In the genomic region with DNA sequence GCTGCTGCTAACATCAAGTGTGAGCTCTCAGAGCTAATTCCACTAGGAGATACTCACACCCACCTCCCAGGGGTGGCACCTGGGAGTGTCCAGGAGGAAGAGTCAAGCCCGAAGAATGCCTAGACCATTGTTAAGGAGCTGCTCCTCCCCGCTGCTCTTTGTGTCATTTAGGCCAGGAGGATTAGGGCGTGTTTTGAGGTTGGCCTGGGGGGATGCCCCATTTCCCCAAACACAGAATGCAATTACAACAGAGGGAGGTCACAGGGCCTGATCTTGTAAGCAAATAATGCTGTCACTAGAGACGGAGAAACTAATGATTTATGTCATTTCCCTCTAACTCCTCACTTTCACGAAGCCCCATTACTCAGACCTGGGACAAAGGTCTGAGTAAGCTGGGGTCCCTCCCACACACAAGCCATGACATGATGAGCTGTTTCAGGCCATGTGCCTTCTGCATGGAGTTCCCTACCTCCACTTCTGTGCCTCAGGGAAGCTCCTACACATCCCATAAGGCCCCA, we compare ENCODE assay signal across 8 cellular contexts.
DNase-seq lines count a peak whose midpoint lies in the region; ATAC-seq, FAIRE-seq and TF ChIP-seq lines count a peak whose summit lies in the region.

No MANE protein-coding gene starts in this region.

- H3K4me3 ChIP-seq in A549 (no peak overlapping the region), fibroblast of lung (replicated peaks in 1 of 4; ENCODE audit: control extremely low read depth in 1 of 4, insufficient read depth in 1 of 4, low read depth in 3 of 4, low read length in 4 of 4) (no peak overlapping the region), left lung (no peak overlapping the region), testis (no peak overlapping the region)

- 5% methylated on average over 5 of the region's 5 CpGs for WGBS in A549 (ENCODE audit: missing lambda C conversion rate)
- WGBS in testis, 2 donors: 61 to 77% methylated on average over 5 of the region's 5 CpGs

- no peak for TF ChIP-seq POLR2A in A549 (IDR thresholded peaks at IDR 0.05; ENCODE audit: low read length)
- TF ChIP-seq POLR2A in testis (IDR thresholded peaks at IDR 0.05): no peak

- CTCF ChIA-PET in A549 (lab: Yijun Ruan, JAX) (interaction anchor here (1.0 to 3.0 kb wide), 5 partner anchors 15 to 1059 kb away, joined by 3 to 11 read pairs (median 6); no protein-coding TSS in a partner anchor), HEK293T (lab: Yijun Ruan, JAX) (interaction anchor here (0.8 kb wide), 1 partner anchor 22 kb away, joined by 3 read pairs; no protein-coding TSS in a partner anchor)

- TF ChIP-seq CTCF in A549 (IDR thresholded peaks at IDR 0.05) (no peak), fibroblast of lung (conservative IDR thresholded peaks at IDR 0.05 in 1 of 2, IDR thresholded peaks at IDR 0.05 in 1 of 2; ENCODE audit: low read depth in 1 of 2, low read length in 2 of 2) (no peak), left lung (IDR thresholded peaks at IDR 0.05) (no peak), testis (IDR thresholded peaks at IDR 0.05) (no peak)

- POLR2A ChIA-PET in A549 (lab: Yijun Ruan, JAX): no interaction called here
- POLR2A ChIA-PET in HEK293T (lab: Yijun Ruan, JAX): interaction anchor here (0.9 kb wide), 1 partner anchor 8 kb away, joined by 3 read pairs; no protein-coding TSS in a partner anchor

- intact Hi-C loops in left lung (cut with DNase I): no loop called here
- intact Hi-C loops in testis (cut with DNase I; ENCODE audit: low total_unique reads): no loop called here

- H3K9me3 ChIP-seq in A549 (no peaks in the 10 kb centered on the region), fibroblast of lung (ENCODE audit: control insufficient read depth, insufficient read depth, low read depth, low read length) (no peaks in the 10 kb centered on the region), left lung (no peaks in the 10 kb centered on the region), testis (no peaks in the 10 kb centered on the region)

- H3K4me1 ChIP-seq in A549 (peaks cover 11% of the 10 kb centered on the region), fibroblast of lung (ENCODE audit: control insufficient read depth, extremely low read depth, insufficient read depth, low read length) (no peaks in the 10 kb centered on the region), left lung (no peaks in the 10 kb centered on the region), testis (peaks cover 13% of the 10 kb centered on the region)

- H3K79me2 ChIP-seq in fibroblast of lung (ENCODE audit: control insufficient read depth, insufficient read depth, low read length): no peaks in the 10 kb centered on the region

- H3K4me2 ChIP-seq in A549 (peak overlapping the region; percentile 39), fibroblast of lung (ENCODE audit: extremely low read depth, insufficient read depth, low read length) (no peak overlapping the region)

- H3K9ac ChIP-seq in fibroblast of lung (ENCODE audit: insufficient read depth, low read length): no peak overlapping the region

- no peaks in the 10 kb centered on the region for H4K20me1 ChIP-seq in fibroblast of lung (ENCODE audit: control insufficient read depth, extremely low read depth, insufficient read depth, low read length)

- no peak for FAIRE-seq in A549 (lab: Jason Lieb, UNC)

- H3K36me3 ChIP-seq in fibroblast of lung (ENCODE audit: control insufficient read depth, insufficient read depth, low read length) (no peaks in the 10 kb centered on the region), left lung (no peaks in the 10 kb centered on the region), testis (ENCODE audit: low read depth, missing control alignments) (no peaks in the 10 kb centered on the region)

- TF ChIP-seq EP300 in A549 (IDR thresholded peaks at IDR 0.05): no peak

- peak; percentile 83 to 90 for ATAC-seq in A549
- no peak for ATAC-seq in left lung

- TF ChIP-seq RAD21 in A549 (conservative IDR thresholded peaks at IDR 0.05 in 1 of 2, IDR thresholded peaks at IDR 0.05 in 1 of 2): no peak

- H3K27me3 ChIP-seq in fibroblast of lung (ENCODE audit: control insufficient read depth, insufficient read depth, low read length) (no peaks in the 10 kb centered on the region), left lung (no peaks in the 10 kb centered on the region), testis (no peaks in the 10 kb centered on the region)

- peak overlapping the region in 1 of 2 experiments; percentile 27; a peak in 2 of 6 replicates for H3K27ac ChIP-seq in A549
- H3K27ac ChIP-seq in fibroblast of lung (ENCODE audit: insufficient read depth, low read length): no peak overlapping the region
- no peak overlapping the region for H3K27ac ChIP-seq in left lung
- H3K27ac ChIP-seq in testis: no peak overlapping the region

- DNase-seq in A549 (ENCODE audit: low read depth in 1 of 2, low spot score in 1 of 2): peak; percentile 68 to 82
- no peak for DNase-seq in HEK293T (ENCODE audit: extremely low spot score)
- peak; percentile 29 for DNase-seq in NOMO-1 treated with dmso at 0.1 percent for 144 hours (lab: John Stamatoyannopoulos, UW; ENCODE audit: unreplicated experiment)
- DNase-seq in fibroblast of lung (ENCODE audit: low read depth in 2 of 2): peak; percentile 44 to 54
- DNase-seq in T-helper 2 cell: no peak
- no peak for DNase-seq in left lung
- DNase-seq in medulla oblongata (ENCODE audit: extremely low spot score): no peak
- no peak for DNase-seq in testis

- no peak overlapping the region for H2AFZ ChIP-seq in fibroblast of lung (ENCODE audit: low read length)

TF ChIP-seq in A549, 52 proteins besides CTCF, POLR2A, EP300 and RAD21:
- TF ChIP-seq BHLHE40 (IDR thresholded peaks at IDR 0.05; ENCODE audit: low read depth, low read length) (no peak), FOSL2 (IDR thresholded peaks at IDR 0.05) (0 out of 2 replicates have a peak, but pooled peaks have one; percentile 24), FOSL2 (CRISPR knock-in tag; IDR thresholded peaks at IDR 0.05) (peak; percentile 42; the same call in 1 of the 2 replicates), GATA3 (IDR thresholded peaks at IDR 0.05; ENCODE audit: borderline replicate concordance) (peak; percentile 38; the same call in 1 of the 2 replicates), EHF (CRISPR knock-in tag; IDR thresholded peaks at IDR 0.05) (no peak), MYC (IDR thresholded peaks at IDR 0.05; ENCODE audit: borderline replicate concordance, low read length) (peak; percentile 38; the same call in 1 of the 2 replicates), NPAS2 (CRISPR knock-in tag; IDR thresholded peaks at IDR 0.05; ENCODE audit: borderline replicate concordance) (no peak)
- TF ChIP-seq, protein P1, sequence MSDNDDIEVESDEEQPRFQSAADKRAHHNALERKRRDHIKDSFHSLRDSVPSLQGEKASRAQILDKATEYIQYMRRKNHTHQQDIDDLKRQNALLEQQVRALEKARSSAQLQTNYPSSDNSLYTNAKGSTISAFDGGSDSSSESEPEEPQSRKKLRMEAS (IDR thresholded peaks at IDR 0.05): peak; percentile 31; the same call in 1 of the 2 replicates

TF ChIP-seq in HEK293T, 16 proteins besides CTCF, POLR2A, EP300 and RAD21:
- TF ChIP-seq, protein P2, sequence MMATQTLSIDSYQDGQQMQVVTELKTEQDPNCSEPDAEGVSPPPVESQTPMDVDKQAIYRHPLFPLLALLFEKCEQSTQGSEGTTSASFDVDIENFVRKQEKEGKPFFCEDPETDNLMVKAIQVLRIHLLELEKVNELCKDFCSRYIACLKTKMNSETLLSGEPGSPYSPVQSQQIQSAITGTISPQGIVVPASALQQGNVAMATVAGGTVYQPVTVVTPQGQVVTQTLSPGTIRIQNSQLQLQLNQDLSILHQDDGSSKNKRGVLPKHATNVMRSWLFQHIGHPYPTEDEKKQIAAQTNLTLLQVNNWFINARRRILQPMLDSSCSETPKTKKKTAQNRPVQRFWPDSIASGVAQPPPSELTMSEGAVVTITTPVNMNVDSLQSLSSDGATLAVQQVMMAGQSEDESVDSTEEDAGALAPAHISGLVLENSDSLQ (IDR thresholded peaks at IDR 0.05): peak; percentile 78
- TF ChIP-seq TARDBP (IDR thresholded peaks at IDR 0.05): no peak
- TF ChIP-seq ELF4 (IDR thresholded peaks at IDR 0.05): no peak
- no peak for TF ChIP-seq SP1 (IDR thresholded peaks at IDR 0.05)
- no peak for TF ChIP-seq CTBP1 (IDR thresholded peaks at IDR 0.05; ENCODE audit: borderline replicate concordance)
- no peak for TF ChIP-seq FOXA1 (IDR thresholded peaks at IDR 0.05)
- no peak for TF ChIP-seq NFRKB (IDR thresholded peaks at IDR 0.05)
- TF ChIP-seq HDGF (IDR thresholded peaks at IDR 0.05; ENCODE audit: borderline replicate concordance): no peak

Comparison
In these comparisons a context has a peak if more than half of its experiments do, and no peak if none do; other contexts are left out.
1. DNase-seq: peak in A549 (2 of 2), NOMO-1 treated with dmso at 0.1 percent for 144 hours (single experiment) and fibroblast of lung (2 of 2); none in HEK293T (single experiment), T-helper 2 cell (0 of 5), left lung (0 of 2), medulla oblongata (single experiment) and testis (single experiment).